In the genomic region with DNA sequence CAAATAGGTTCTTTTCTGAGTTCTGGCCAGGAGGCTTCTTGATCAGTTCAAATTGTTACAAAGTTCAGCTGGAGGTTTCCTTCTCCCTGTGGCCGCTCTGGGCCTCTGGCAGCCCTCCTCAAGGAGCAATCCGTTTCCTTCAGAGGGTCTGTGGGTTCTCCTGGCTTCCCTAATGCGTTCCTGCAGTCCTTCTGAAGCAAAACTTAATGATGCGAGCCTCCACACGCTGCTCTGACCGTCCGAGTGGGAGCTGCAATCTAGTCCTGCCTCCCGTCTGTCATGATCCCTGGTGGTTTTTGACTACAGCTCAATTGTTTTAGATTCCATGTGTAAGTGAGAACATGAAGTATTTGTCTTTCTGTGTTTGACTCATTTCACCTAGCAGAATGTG, we compare ENCODE assay signal across 9 cellular contexts. TPM values are rescaled to one million over a fixed set of nuclear protein-coding genes. Genes with fewer than 3 reads are reported as not detected.
DNase-seq lines count a peak whose midpoint lies in the region; ATAC-seq lines count a peak whose summit lies in the region.
"Had no signal": no experiment of that assay in that cellular context is flagged by ENCODE, and none has a peak within 500 bp of the region (broad histone marks: within the 10 kb centered on the region; RNA-seq: fewer than 3 reads in every experiment).

No MANE protein-coding gene starts in this region.

- H3K27ac ChIP-seq in iPS-20b (ENCODE audit: low read length) (no peak overlapping the region), stomach smooth muscle (ENCODE audit: low read length) (no peak overlapping the region)

- H3K27ac Mint-ChIP-seq in activated naive CD4-positive, alpha-beta T cell treated with anti-CD3 and anti-CD28 coated beads for 36 hours = peak overlapping the region; percentile 38
- peak overlapping the region; percentile 62 for H3K27ac Mint-ChIP-seq in activated CD8-positive, alpha-beta T cell treated with anti-CD3 and anti-CD28 coated beads, Interleukin-2, amount 10 ng/mL, durations not matched to agents 7 days and 5 days

- CTCF ChIA-PET in activated naive CD4-positive, alpha-beta T cell treated with anti-CD3 and anti-CD28 coated beads for 36 hours (lab: Charles Lee) = interaction anchor here (0.6 to 4.0 kb wide), 32 partner anchors 9 to 351 kb away, joined by 3 to 44 read pairs (median 4); partner anchors contain the start of genes DEFB129 and DEFB132
- CTCF ChIA-PET in activated CD8-positive, alpha-beta T cell treated with anti-CD3 and anti-CD28 coated beads, Interleukin-2, amount 10 ng/mL, durations not matched to agents 7 days and 5 days (lab: Charles Lee) = interaction anchor here (0.6 to 6.3 kb wide), 36 partner anchors 8 to 148 kb away, joined by 3 to 51 read pairs (median 4); partner anchors contain the start of genes DEFB128, DEFB129 and DEFB132

- H3K9me3 ChIP-seq in iPS-20b (ENCODE audit: insufficient read depth, low read depth, low read length) = no peaks in the 10 kb centered on the region
- H3K9me3 ChIP-seq in stomach smooth muscle (ENCODE audit: control insufficient read depth in 2 of 2, low read length in 2 of 2) = no peaks in the 10 kb centered on the region

- no peaks in the 10 kb centered on the region for H3K9me3 Mint-ChIP-seq in activated naive CD4-positive, alpha-beta T cell treated with anti-CD3 and anti-CD28 coated beads for 36 hours
- no peaks in the 10 kb centered on the region for H3K9me3 Mint-ChIP-seq in activated CD8-positive, alpha-beta T cell treated with anti-CD3 and anti-CD28 coated beads, Interleukin-2, amount 10 ng/mL, durations not matched to agents 7 days and 5 days (ENCODE audit: insufficient read depth)

- H3K36me3 Mint-ChIP-seq in activated naive CD4-positive, alpha-beta T cell treated with anti-CD3 and anti-CD28 coated beads for 36 hours (ENCODE audit: low read depth) = no peaks in the 10 kb centered on the region
- H3K36me3 Mint-ChIP-seq in activated CD8-positive, alpha-beta T cell treated with anti-CD3 and anti-CD28 coated beads, Interleukin-2, amount 10 ng/mL, durations not matched to agents 7 days and 5 days (ENCODE audit: low read depth) = no peaks in the 10 kb centered on the region

- H3K4me1 Mint-ChIP-seq in activated naive CD4-positive, alpha-beta T cell treated with anti-CD3 and anti-CD28 coated beads for 36 hours (ENCODE audit: low read depth) = peaks cover 14% of the 10 kb centered on the region
- H3K4me1 Mint-ChIP-seq in activated CD8-positive, alpha-beta T cell treated with anti-CD3 and anti-CD28 coated beads, Interleukin-2, amount 10 ng/mL, durations not matched to agents 7 days and 5 days (ENCODE audit: low read depth) = peaks cover 10% of the 10 kb centered on the region

- H3K9ac ChIP-seq in iPS-20b (ENCODE audit: low read depth, low read length) = peak overlapping the region; percentile 74; the same call in 1 of the 2 replicates
- peak overlapping the region in 1 of 2 donors; percentile 50 for H3K9ac ChIP-seq in stomach smooth muscle (ENCODE audit: low read length in 2 of 2)

- H3K4me3 ChIP-seq in iPS-20b (ENCODE audit: low read length) (peak overlapping the region; percentile 61; the same call in 1 of the 2 replicates), stomach smooth muscle (ENCODE audit: low read length in 2 of 2) (peak overlapping the region; percentile 84 to 86)

- H3K27me3 Mint-ChIP-seq in activated naive CD4-positive, alpha-beta T cell treated with anti-CD3 and anti-CD28 coated beads for 36 hours (ENCODE audit: low read depth) = peaks cover 3% of the 10 kb centered on the region
- H3K27me3 Mint-ChIP-seq in activated CD8-positive, alpha-beta T cell treated with anti-CD3 and anti-CD28 coated beads, Interleukin-2, amount 10 ng/mL, durations not matched to agents 7 days and 5 days (ENCODE audit: low read depth) = peaks cover 6% of the 10 kb centered on the region

- H3K4me1 ChIP-seq in iPS-20b (ENCODE audit: insufficient read depth, low read length) (no peaks in the 10 kb centered on the region; the same call in 1 of the 2 replicates), stomach smooth muscle (ENCODE audit: control insufficient read depth, insufficient read depth, low read length) (peaks cover 7% of the 10 kb centered on the region)

- POLR2A ChIA-PET in activated CD8-positive, alpha-beta T cell treated with anti-CD3 and anti-CD28 coated beads, Interleukin-2, amount 10 ng/mL, durations not matched to agents 7 days and 5 days (lab: Charles Lee) = interaction anchor here (0.7 to 1.1 kb wide), 3 partner anchors 43 to 134 kb away, joined by 3 read pairs; no protein-coding TSS in a partner anchor

- ATAC-seq in activated CD8-positive, alpha-beta T cell treated with anti-CD3 and anti-CD28 coated beads, Interleukin-2, amount 10 ng/mL, durations not matched to agents 7 days and 5 days = no peak
- no peak for ATAC-seq in GM19023 (IDR thresholded peaks at IDR 0.05; ENCODE audit: unreplicated experiment)
- no peak for ATAC-seq in GM18873 (IDR thresholded peaks at IDR 0.05; ENCODE audit: low FRiP score, unreplicated experiment)

- peak overlapping the region; percentile 78 for H3K4me3 Mint-ChIP-seq in activated naive CD4-positive, alpha-beta T cell treated with anti-CD3 and anti-CD28 coated beads for 36 hours
- H3K4me3 Mint-ChIP-seq in activated CD8-positive, alpha-beta T cell treated with anti-CD3 and anti-CD28 coated beads, Interleukin-2, amount 10 ng/mL, durations not matched to agents 7 days and 5 days = peak overlapping the region; percentile 77

- no peak for DNase-seq in activated naive CD4-positive, alpha-beta T cell treated with anti-CD3 and anti-CD28 coated beads for 36 hours
- no peak for DNase-seq in activated naive CD4-positive, alpha-beta T cell treated with anti-CD3 and anti-CD28 coated beads, Interleukin-2, amount 50 U/mL, for 16 hours
- DNase-seq in activated CD8-positive, alpha-beta T cell treated with anti-CD3 and anti-CD28 coated beads, Interleukin-2, amount 10 ng/mL, durations not matched to agents 7 days and 5 days = peak; percentile 19
- no peak for DNase-seq in foreskin melanocyte

- H3K36me3 ChIP-seq in iPS-20b (ENCODE audit: insufficient read depth, low read depth, low read length) = no peaks in the 10 kb centered on the region
- no peaks in the 10 kb centered on the region for H3K36me3 ChIP-seq in stomach smooth muscle (ENCODE audit: control insufficient read depth in 2 of 2, insufficient read depth in 2 of 2, low read length in 2 of 2)

- H3K27me3 ChIP-seq in iPS-20b (ENCODE audit: insufficient read depth, low read length) (peaks cover 48% of the 10 kb centered on the region), stomach smooth muscle (ENCODE audit: control insufficient read depth in 1 of 2, insufficient read depth in 2 of 2, low read length in 2 of 2) (no peaks in the 10 kb centered on the region)

- intact Hi-C loops in activated naive CD4-positive, alpha-beta T cell treated with anti-CD3 and anti-CD28 coated beads for 36 hours (cut with micrococcal nuclease) = loop anchor here (1.0 to 5.0 kb wide), 4 partner anchors 28 to 64 kb away; partner anchors contain the start of gene DEFB129

RNA-seq across cellular contexts. Expression of gene DEFB132, which starts 8.7 kb away (rescaled TPM):
- total RNA-seq in activated naive CD4-positive, alpha-beta T cell treated with anti-CD3 and anti-CD28 coated beads for 36 hours = not detected
- total RNA-seq in activated CD8-positive, alpha-beta T cell treated with anti-CD3 and anti-CD28 coated beads, Interleukin-2, amount 10 ng/mL, durations not matched to agents 7 days and 5 days = not detected
- total RNA-seq: SK-MEL-5 had no signal

RNA-seq across cellular contexts. Expression of gene C20orf96, which starts 24.3 kb away (rescaled TPM):
- total RNA-seq in activated naive CD4-positive, alpha-beta T cell treated with anti-CD3 and anti-CD28 coated beads for 36 hours = 1 to 10 TPM; 5.1 to 6.8 TPM
- 1 to 10 TPM; 6.8 to 8.5 TPM for total RNA-seq in activated CD8-positive, alpha-beta T cell treated with anti-CD3 and anti-CD28 coated beads, Interleukin-2, amount 10 ng/mL, durations not matched to agents 7 days and 5 days

RNA-seq across cellular contexts. Expression of gene ZCCHC3, which starts 31.2 kb away (rescaled TPM):
- 10 to 100 TPM; 13.6 to 15.6 TPM for total RNA-seq in activated naive CD4-positive, alpha-beta T cell treated with anti-CD3 and anti-CD28 coated beads for 36 hours
- 10 to 100 TPM; 28.4 to 29.0 TPM for total RNA-seq in activated CD8-positive, alpha-beta T cell treated with anti-CD3 and anti-CD28 coated beads, Interleukin-2, amount 10 ng/mL, durations not matched to agents 7 days and 5 days

RNA-seq across cellular contexts. Expression of gene DEFB129, which starts 39.1 kb away (rescaled TPM):
- not detected for total RNA-seq in activated naive CD4-positive, alpha-beta T cell treated with anti-CD3 and anti-CD28 coated beads for 36 hours
- total RNA-seq in activated CD8-positive, alpha-beta T cell treated with anti-CD3 and anti-CD28 coated beads, Interleukin-2, amount 10 ng/mL, durations not matched to agents 7 days and 5 days = not detected
- total RNA-seq: SK-MEL-5 had no signal

RNA-seq across cellular contexts. Expression of gene SOX12, which starts 59.1 kb away (rescaled TPM):
- 1 to 10 TPM; 6.0 to 6.4 TPM for total RNA-seq in activated naive CD4-positive, alpha-beta T cell treated with anti-CD3 and anti-CD28 coated beads for 36 hours
- 1 to 10 TPM; 5.5 to 5.8 TPM for total RNA-seq in activated CD8-positive, alpha-beta T cell treated with anti-CD3 and anti-CD28 coated beads, Interleukin-2, amount 10 ng/mL, durations not matched to agents 7 days and 5 days
